In genomic region chr1:46720319-46720718, GRCh38 we compare ENCODE assay signal across 10 cellular contexts. TPM values are rescaled to one million over a fixed set of nuclear protein-coding genes. Genes with fewer than 3 reads are reported as not detected.
DNase-seq lines count a peak whose midpoint lies in the region; ATAC-seq and TF ChIP-seq lines count a peak whose summit lies in the region.
"Not testable (repeated sequence)": the region's sequence is repeated elsewhere in the genome, so short reads cannot be mapped to it uniquely, and the experiment has no call there.
"Had no signal": no experiment of that assay in that cellular context is flagged by ENCODE, and none has a peak within 500 bp of the region (broad histone marks: within the 10 kb centered on the region; RNA-seq: fewer than 3 reads in every experiment).

No MANE protein-coding gene starts in this region.

- not testable (repeated sequence) for ATAC-seq in GM23338, T-helper 17 cell

- not testable (repeated sequence) for H3F3A ChIP-seq in GM23338 (replicated peaks; ENCODE audit: low read depth)

- not testable (repeated sequence) for H3K36me3 Mint-ChIP-seq in GM23338 (ENCODE audit: low read depth); T-helper 17 cell (ENCODE audit: low read depth); nephron (ENCODE audit: low read depth)

- intact Hi-C loops in colonic mucosa (cut with DNase I), result loop anchor here (5.0 to 10.0 kb wide), 2 partner anchors 188 to 276 kb away; no protein-coding TSS in a partner anchor
- intact Hi-C loops in transverse colon (cut with DNase I; ENCODE audit: low total_unique reads), result not testable (repeated sequence)

- H3K9me2 ChIP-seq in GM23338 (ENCODE audit: insufficient read depth); hepatocyte (replicated peaks; ENCODE audit: insufficient read depth): not testable (repeated sequence)

- H4K20me1 ChIP-seq in GM23338 (replicated peaks; ENCODE audit: insufficient read depth) (peaks cover 21% of the 10 kb centered on the region), hepatocyte (ENCODE audit: insufficient read depth, poor library complexity, severe bottlenecking) (peaks cover 17% of the 10 kb centered on the region)

- H3K4me1 Mint-ChIP-seq in GM23338, result peaks cover 25% of the 10 kb centered on the region
- peaks cover 44% of the 10 kb centered on the region for H3K4me1 Mint-ChIP-seq in T-helper 17 cell
- peaks cover 31% of the 10 kb centered on the region for H3K4me1 Mint-ChIP-seq in nephron

- not testable (repeated sequence) for H3K9ac ChIP-seq in colonic mucosa (ENCODE audit: low read depth in 2 of 2, low read length in 2 of 2)

- not testable (repeated sequence) for H3K9me3 ChIP-seq in T-helper 17 cell (ENCODE audit: control insufficient read depth, low read length, poor library complexity, severe bottlenecking); colonic mucosa; hepatocyte (ENCODE audit: low read depth); transverse colon

- not testable (repeated sequence) for TF ChIP-seq CTCF in C4-2B (conservative IDR thresholded peaks at IDR 0.05); GM23338 (conservative IDR thresholded peaks at IDR 0.05; ENCODE audit: low read depth in 2 of 2); colonic mucosa (IDR thresholded peaks at IDR 0.05); hepatocyte (IDR thresholded peaks at IDR 0.05; ENCODE audit: poor library complexity); nephron (IDR thresholded peaks at IDR 0.05; ENCODE audit: unreplicated experiment in 3 of 3); transverse colon (IDR thresholded peaks at IDR 0.05)

- peaks cover 25% of the 10 kb centered on the region for H3K79me2 ChIP-seq in GM23338 (replicated peaks; ENCODE audit: insufficient read depth)
- peaks cover 22% of the 10 kb centered on the region for H3K79me2 ChIP-seq in hepatocyte

- in situ Hi-C loops in transverse colon (cut with MboI; ENCODE audit: low pct_ligation_motif_present in 1 of 4, low pct_unique_long_range_greater_than_20kb in 1 of 4, low sequenced_read_pairs in 3 of 4), result loop anchor here in 3 of 4 donors (10.0 kb wide), 3 partner anchors 96 to 186 kb away; partner anchors contain the start of gene MOB3C (in 1 of the 3)

- not testable (repeated sequence) for H3K27me3 ChIP-seq in GM23338 (ENCODE audit: insufficient read depth); colonic mucosa; hepatocyte; transverse colon

- H3K27ac ChIP-seq in C4-2B (peak overlapping the region; percentile 82), colonic mucosa (peak overlapping the region; percentile 56), hepatocyte (peak overlapping the region; percentile 82), transverse colon (peak overlapping the region; percentile 87 to 92 (median 89))
- not testable (repeated sequence) for H3K27ac ChIP-seq in GM23338 (ENCODE audit: low read depth)

- H3K4me1 ChIP-seq in GM23338 (ENCODE audit: insufficient read depth), result peaks cover 19% of the 10 kb centered on the region
- peaks cover 13% of the 10 kb centered on the region for H3K4me1 ChIP-seq in colonic mucosa
- H3K4me1 ChIP-seq in hepatocyte (ENCODE audit: insufficient read depth), result peaks cover 20% of the 10 kb centered on the region
- H3K4me1 ChIP-seq in transverse colon, result peaks cover 18 to 35% (median 23%) of the 10 kb centered on the region in 4 donors

- not testable (repeated sequence) for H3K9me3 Mint-ChIP-seq in GM23338, nephron

- not testable (repeated sequence) for H3K27me3 Mint-ChIP-seq in GM23338 (ENCODE audit: insufficient read depth, low read depth, poor library complexity); T-helper 17 cell
- peaks cover 11% of the 10 kb centered on the region for H3K27me3 Mint-ChIP-seq in nephron (ENCODE audit: low read depth)

- H3K27ac Mint-ChIP-seq in GM23338, nephron: not testable (repeated sequence)
- H3K27ac Mint-ChIP-seq in T-helper 17 cell, result peak overlapping the region; percentile 96

- H3K4me3 ChIP-seq in GM23338, colonic mucosa, hepatocyte, transverse colon: not testable (repeated sequence)

- not testable (repeated sequence) for TF ChIP-seq POLR2A in transverse colon (IDR thresholded peaks at IDR 0.05)

- WGBS in hepatocyte (ENCODE audit: low lambda C conversion rate, missing lambda C conversion rate), result 98% methylated on average over 8 of the region's 8 CpGs
- 95 to 100% methylated on average over 4 to 8 of the region's 8 CpGs for WGBS in transverse colon (ENCODE audit: low coverage in 1 of 2), 2 donors

- not testable (repeated sequence) for DNase-seq in GM23338 (ENCODE audit: low spot score); T-helper 17 cell; colonic mucosa; hepatocyte (ENCODE audit: low spot score); transverse colon

- H2AFZ ChIP-seq in GM23338, result peak overlapping the region; percentile 52; the same call in 1 of the 2 replicates
- H2AFZ ChIP-seq in hepatocyte, result not testable (repeated sequence)

- H3K36me3 ChIP-seq in GM23338 (ENCODE audit: insufficient read depth); colonic mucosa; hepatocyte (replicated peaks; ENCODE audit: insufficient read depth, low read depth); transverse colon: not testable (repeated sequence)

- not testable (repeated sequence) for H3K4me2 ChIP-seq in GM23338
- peak overlapping the region; percentile 77 for H3K4me2 ChIP-seq in hepatocyte

- not testable (repeated sequence) for H3K4me3 Mint-ChIP-seq in GM23338, T-helper 17 cell
- H3K4me3 Mint-ChIP-seq in nephron, result peak overlapping the region; percentile 0 to 3 (median 2)

- TF ChIP-seq EP300 in transverse colon (IDR thresholded peaks at IDR 0.05; ENCODE audit: low read depth), result not testable (repeated sequence)

RNA-seq across cellular contexts. Expression of gene EFCAB14, which starts 1.4 kb away (rescaled TPM):
- total RNA-seq in GM23338 (2014; rRNA removed; shearing (Covaris generic)), result 48.7 and 49.0 TPM in 2 replicates
- polyA plus RNA-seq in GM23338 (2016; fragmentation: Nextera tagmentation; extraction: Ambion mirVana) (20.8 and 23.3 TPM in 2 replicates), hepatocyte (28.3 and 38.5 TPM in 2 replicates)
- total RNA-seq in T-helper 17 cell (10 to 100 TPM; 79.7 to 90.5 TPM), colonic mucosa (100 to 1,000 TPM in 1 of 2 donors, 10 to 100 TPM in 1; 87.4 to 114 TPM), hepatocyte (76.3 and 79.3 TPM in 2 replicates), transverse colon (100 to 1,000 TPM in 2 of 4 donors, 10 to 100 TPM in 2; 48.2 to 119 (median 85.4) TPM)

RNA-seq across cellular contexts. Expression of gene TEX38, which starts 48.7 kb away (rescaled TPM):
- total RNA-seq in GM23338 (2014; rRNA removed; shearing (Covaris generic)), result not detected in 2 replicates
- polyA plus RNA-seq in GM23338 (2016; fragmentation: Nextera tagmentation; extraction: Ambion mirVana) (0.37 TPM in 1 of 2 replicates, not detected in the other), hepatocyte (0.27 and 0.40 TPM in 2 replicates)
- total RNA-seq in T-helper 17 cell (not detected), colonic mucosa (not detected), hepatocyte (0.16 TPM in 1 of 2 replicates, not detected in the other), transverse colon (not detected)
- total RNA-seq: Caco-2, H4 had no signal
- polyA plus RNA-seq: CD14-positive monocyte had no signal

RNA-seq across cellular contexts. Expression of gene ATPAF1, which starts 52.2 kb away (rescaled TPM):
- total RNA-seq in GM23338 (2014; rRNA removed; shearing (Covaris generic)), result 45.9 and 67.6 TPM in 2 replicates
- 35.9 and 41.2 TPM in 2 replicates for polyA plus RNA-seq in GM23338 (2016; fragmentation: Nextera tagmentation; extraction: Ambion mirVana)
- total RNA-seq in T-helper 17 cell, result 10 to 100 TPM; 19.7 to 21.5 TPM
- 10 to 100 TPM; 55.8 to 66.1 TPM for total RNA-seq in colonic mucosa
- total RNA-seq in hepatocyte, result 57.5 and 58.4 TPM in 2 replicates
- polyA plus RNA-seq in hepatocyte, result 59.3 and 63.2 TPM in 2 replicates
- 10 to 100 TPM; 20.6 to 91.5 (median 71.4) TPM for total RNA-seq in transverse colon
